2 cellular contexts compared by ENCODE assay signal in genomic region chr6:77136086-77136485, GRCh38.
TF ChIP-seq lines count a peak whose summit lies in the region.

No MANE protein-coding gene starts in this region.

TF ChIP-seq in IMR-90, 13 proteins besides CTCF, POLR2A, EP300 and RAD21 (continued from another document):
- TF ChIP-seq ELK1 (IDR thresholded peaks at IDR 0.05; ENCODE audit: borderline replicate concordance, low read depth, low read length) = no peak

TF ChIP-seq in GM12878, 131 proteins besides CTCF, POLR2A, EP300 and RAD21 (continued from another document):
- TF ChIP-seq, protein P1, sequence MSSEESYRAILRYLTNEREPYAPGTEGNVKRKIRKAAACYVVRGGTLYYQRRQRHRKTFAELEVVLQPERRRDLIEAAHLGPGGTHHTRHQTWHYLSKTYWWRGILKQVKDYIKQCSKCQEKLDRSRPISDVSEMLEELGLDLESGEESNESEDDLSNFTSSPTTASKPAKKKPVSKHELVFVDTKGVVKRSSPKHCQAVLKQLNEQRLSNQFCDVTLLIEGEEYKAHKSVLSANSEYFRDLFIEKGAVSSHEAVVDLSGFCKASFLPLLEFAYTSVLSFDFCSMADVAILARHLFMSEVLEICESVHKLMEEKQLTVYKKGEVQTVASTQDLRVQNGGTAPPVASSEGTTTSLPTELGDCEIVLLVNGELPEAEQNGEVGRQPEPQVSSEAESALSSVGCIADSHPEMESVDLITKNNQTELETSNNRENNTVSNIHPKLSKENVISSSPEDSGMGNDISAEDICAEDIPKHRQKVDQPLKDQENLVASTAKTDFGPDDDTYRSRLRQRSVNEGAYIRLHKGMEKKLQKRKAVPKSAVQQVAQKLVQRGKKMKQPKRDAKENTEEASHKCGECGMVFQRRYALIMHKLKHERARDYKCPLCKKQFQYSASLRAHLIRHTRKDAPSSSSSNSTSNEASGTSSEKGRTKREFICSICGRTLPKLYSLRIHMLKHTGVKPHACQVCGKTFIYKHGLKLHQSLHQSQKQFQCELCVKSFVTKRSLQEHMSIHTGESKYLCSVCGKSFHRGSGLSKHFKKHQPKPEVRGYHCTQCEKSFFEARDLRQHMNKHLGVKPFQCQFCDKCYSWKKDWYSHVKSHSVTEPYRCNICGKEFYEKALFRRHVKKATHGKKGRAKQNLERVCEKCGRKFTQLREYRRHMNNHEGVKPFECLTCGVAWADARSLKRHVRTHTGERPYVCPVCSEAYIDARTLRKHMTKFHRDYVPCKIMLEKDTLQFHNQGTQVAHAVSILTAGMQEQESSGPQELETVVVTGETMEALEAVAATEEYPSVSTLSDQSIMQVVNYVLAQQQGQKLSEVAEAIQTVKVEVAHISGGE (CRISPR knock-in tag; IDR thresholded peaks at IDR 0.05) = no peak
- TF ChIP-seq IKZF1 (conservative IDR thresholded peaks at IDR 0.05) = no peak
- TF ChIP-seq KLF5 (IDR thresholded peaks at IDR 0.05; ENCODE audit: partially characterized antibody) = no peak
